Comparison of ENCODE assay signal across 1 cellular context in genomic region chr10:62640386-62640785, GRCh38.
TF ChIP-seq lines count a peak whose summit lies in the region.

No MANE protein-coding gene starts in this region.

TF ChIP-seq in IMR-90, 13 proteins besides CTCF, POLR2A, EP300 and RAD21:
- no peak for TF ChIP-seq RFX5 (IDR thresholded peaks at IDR 0.05; ENCODE audit: low read depth, low read length)
- no peak for TF ChIP-seq CHD1 (IDR thresholded peaks at IDR 0.05; ENCODE audit: low read depth, low read length)
- no peak for TF ChIP-seq RCOR1 (IDR thresholded peaks at IDR 0.05; ENCODE audit: insufficient replicate concordance, low read length)
- no peak for TF ChIP-seq USF2 (IDR thresholded peaks at IDR 0.05; ENCODE audit: low read depth, low read length)
- no peak for TF ChIP-seq MXI1 (IDR thresholded peaks at IDR 0.05; ENCODE audit: borderline replicate concordance, low read depth, low read length)
- no peak for TF ChIP-seq ELK1 (IDR thresholded peaks at IDR 0.05; ENCODE audit: borderline replicate concordance, low read depth, low read length)
- no peak for TF ChIP-seq CEBPB (IDR thresholded peaks at IDR 0.05; ENCODE audit: low read depth, low read length)
- TF ChIP-seq SMC3 (IDR thresholded peaks at IDR 0.05; ENCODE audit: low read depth, low read length) = no peak
- TF ChIP-seq BHLHE40 (IDR thresholded peaks at IDR 0.05; ENCODE audit: low read depth, low read length) = no peak
- no peak for TF ChIP-seq MAZ (IDR thresholded peaks at IDR 0.05; ENCODE audit: borderline replicate concordance, low read depth, low read length)
- no peak for TF ChIP-seq FOS (IDR thresholded peaks at IDR 0.05; ENCODE audit: low read depth, low read length)
- no peak for TF ChIP-seq NFE2L2 (IDR thresholded peaks at IDR 0.05; ENCODE audit: low read depth, low read length)
- no peak for TF ChIP-seq MAFK (IDR thresholded peaks at IDR 0.05; ENCODE audit: low read depth, low read length)
